Comparison of ENCODE assay signal across 13 cellular contexts in the genomic region with DNA sequence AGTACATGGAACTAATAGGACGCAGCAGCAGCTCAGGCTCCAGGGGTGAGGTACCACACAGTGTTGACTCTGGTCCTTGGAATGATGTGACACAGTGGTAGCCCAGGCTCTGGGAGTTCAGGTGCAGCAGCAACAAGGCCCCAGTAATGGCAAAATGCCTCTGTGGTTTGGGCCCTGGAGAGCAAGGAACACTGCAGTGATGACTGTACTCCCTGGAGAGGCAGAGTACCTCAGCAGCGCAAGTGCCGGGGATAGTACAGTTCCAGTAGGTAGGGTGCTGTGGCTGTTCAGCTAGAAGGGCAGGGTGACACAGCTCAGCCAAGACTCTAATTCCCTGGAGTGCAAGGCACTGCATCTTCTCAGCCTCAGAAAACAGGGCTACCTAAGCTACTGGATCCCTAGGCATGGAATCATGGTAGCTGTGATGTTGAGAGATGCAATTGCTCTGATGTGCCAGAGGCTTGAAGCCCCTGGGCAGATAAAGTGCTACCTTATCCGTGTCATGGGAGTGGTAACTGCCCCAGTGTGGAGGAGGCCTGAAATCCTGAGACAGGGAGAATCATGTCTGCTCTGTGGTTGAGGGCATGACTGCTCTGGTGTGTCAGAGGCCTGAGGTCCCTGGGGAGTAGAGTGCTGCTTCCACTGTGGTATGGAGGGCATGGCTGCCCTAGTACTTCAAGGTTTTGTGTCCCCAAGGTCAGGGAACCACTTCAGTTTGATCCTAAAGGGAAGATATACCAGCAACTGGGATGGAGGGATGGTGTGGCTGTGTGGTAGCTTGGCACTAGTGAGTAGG. TPM values are rescaled to one million over a fixed set of nuclear protein-coding genes. Genes with fewer than 3 reads are reported as not detected.
DNase-seq lines count a peak whose midpoint lies in the region; ATAC-seq lines count a peak whose summit lies in the region.
"Had no signal": no experiment of that assay in that cellular context is flagged by ENCODE, and none has a peak within 500 bp of the region (broad histone marks: within the 10 kb centered on the region; RNA-seq: fewer than 3 reads in every experiment).

No MANE protein-coding gene starts in this region.

- H3K27ac ChIP-seq in SJCRH30, result no peak overlapping the region
- H3K27ac ChIP-seq: Peyer's patch had no signal

- H3K4me1 Mint-ChIP-seq in activated CD4-positive, alpha-beta memory T cell treated with anti-CD3 and anti-CD28 coated beads for 36 hours (ENCODE audit: low read depth), result no peaks in the 10 kb centered on the region
- H3K4me1 Mint-ChIP-seq: brain had no signal

- POLR2A ChIA-PET in activated CD4-positive, alpha-beta memory T cell treated with anti-CD3 and anti-CD28 coated beads for 36 hours (lab: Charles Lee), result no interaction called here

- peaks cover 23% of the 10 kb centered on the region for H3K27me3 Mint-ChIP-seq in activated CD4-positive, alpha-beta memory T cell treated with anti-CD3 and anti-CD28 coated beads for 36 hours
- H3K27me3 Mint-ChIP-seq: brain had no signal

- DNase-seq in SJCRH30 (peak; percentile 16 to 29), myocyte (ENCODE audit: low read depth) (peak; percentile 67)
- no peak for DNase-seq in activated CD4-positive, CD25-positive, alpha-beta regulatory T cell treated with anti-CD3 and anti-CD28 coated beads, Interleukin-2, amount 50 U/mL, for 72 hours
- DNase-seq in activated CD8-positive, alpha-beta memory T cell treated with anti-CD3 and anti-CD28 coated beads, Interleukin-2, amount 50 U/mL, for 4 hours, result no peak
- DNase-seq in activated CD4-positive, alpha-beta memory T cell treated with anti-CD3 and anti-CD28 coated beads for 36 hours, result no peak
- DNase-seq: activated T-cell treated with anti-CD3 and anti-CD28 coated beads, Interleukin-2, amount 50 U/mL, for 48 hours; Peyer's patch; stimulated activated CD4-positive, alpha-beta T cell treated with anti-CD3 and anti-CD28 coated beads, Interleukin-12 subunit alpha, Interleukin-12 subunit beta, amount 100 ng/mL, for 4 hours had no signal

- no peaks in the 10 kb centered on the region for H3K36me3 ChIP-seq in SJCRH30
- H3K36me3 ChIP-seq: Peyer's patch had no signal

- peaks cover 39% of the 10 kb centered on the region for H3K4me1 ChIP-seq in SJCRH30
- H3K4me1 ChIP-seq: Peyer's patch had no signal

- no peak overlapping the region for H3K27ac Mint-ChIP-seq in activated CD4-positive, alpha-beta memory T cell treated with anti-CD3 and anti-CD28 coated beads for 36 hours
- H3K27ac Mint-ChIP-seq: brain, nephron had no signal

- H3K9me3 Mint-ChIP-seq in activated CD4-positive, alpha-beta memory T cell treated with anti-CD3 and anti-CD28 coated beads for 36 hours, result no peaks in the 10 kb centered on the region
- H3K9me3 Mint-ChIP-seq: nephron had no signal

- H3K27me3 ChIP-seq in SJCRH30, result no peaks in the 10 kb centered on the region
- H3K27me3 ChIP-seq: Peyer's patch had no signal

- intact Hi-C loops in activated CD4-positive, alpha-beta memory T cell treated with anti-CD3 and anti-CD28 coated beads for 36 hours (cut with micrococcal nuclease), result no loop called here

- no peaks in the 10 kb centered on the region; the same call in 1 of the 2 replicates for H3K9me3 ChIP-seq in SJCRH30 (replicated peaks)
- H3K9me3 ChIP-seq: Peyer's patch had no signal

- no peak overlapping the region for H3K4me3 Mint-ChIP-seq in activated CD4-positive, alpha-beta memory T cell treated with anti-CD3 and anti-CD28 coated beads for 36 hours
- H3K4me3 Mint-ChIP-seq: brain, nephron had no signal

- ATAC-seq in GM18502 (IDR thresholded peaks at IDR 0.05; ENCODE audit: poor library complexity, unreplicated experiment) (peak; percentile 55), HG02678 (IDR thresholded peaks at IDR 0.05; ENCODE audit: unreplicated experiment) (peak; percentile 50), HG02884 (IDR thresholded peaks at IDR 0.05; ENCODE audit: unreplicated experiment) (no peak)

- H3K36me3 Mint-ChIP-seq in activated CD4-positive, alpha-beta memory T cell treated with anti-CD3 and anti-CD28 coated beads for 36 hours, result no peaks in the 10 kb centered on the region
- H3K36me3 Mint-ChIP-seq: brain had no signal

- no peak overlapping the region for H3K4me3 ChIP-seq in SJCRH30
- H3K4me3 ChIP-seq: Peyer's patch had no signal

- CTCF ChIA-PET in activated CD4-positive, alpha-beta memory T cell treated with anti-CD3 and anti-CD28 coated beads for 36 hours (lab: Charles Lee), result no interaction called here

RNA-seq across cellular contexts. Expression of gene AREG, which starts 55.2 kb away (rescaled TPM):
- not detected in 2 replicates for total RNA-seq in SJCRH30 (2014; rRNA removed; shearing (Covaris generic))
- not detected in 2 replicates for total RNA-seq in myocyte
- polyA plus RNA-seq in myocyte (2012), result 0.10 TPM
- under 1 TPM; 0.36 to 0.74 TPM for total RNA-seq in activated CD4-positive, alpha-beta memory T cell treated with anti-CD3 and anti-CD28 coated beads for 36 hours

Comparison
In these comparisons a context has a peak if more than half of its experiments do, and no peak if none do; other contexts are left out.
1. DNase-seq: peak in SJCRH30 (2 of 2) and myocyte (single experiment); none in activated CD4-positive, CD25-positive, alpha-beta regulatory T cell treated with anti-CD3 and anti-CD28 coated beads, Interleukin-2, amount 50 U/mL, for 72 hours (single experiment), activated CD8-positive, alpha-beta memory T cell treated with anti-CD3 and anti-CD28 coated beads, Interleukin-2, amount 50 U/mL, for 4 hours (single experiment) and activated CD4-positive, alpha-beta memory T cell treated with anti-CD3 and anti-CD28 coated beads for 36 hours (single experiment).